16 cellular contexts compared by ENCODE assay signal in the genomic region with DNA sequence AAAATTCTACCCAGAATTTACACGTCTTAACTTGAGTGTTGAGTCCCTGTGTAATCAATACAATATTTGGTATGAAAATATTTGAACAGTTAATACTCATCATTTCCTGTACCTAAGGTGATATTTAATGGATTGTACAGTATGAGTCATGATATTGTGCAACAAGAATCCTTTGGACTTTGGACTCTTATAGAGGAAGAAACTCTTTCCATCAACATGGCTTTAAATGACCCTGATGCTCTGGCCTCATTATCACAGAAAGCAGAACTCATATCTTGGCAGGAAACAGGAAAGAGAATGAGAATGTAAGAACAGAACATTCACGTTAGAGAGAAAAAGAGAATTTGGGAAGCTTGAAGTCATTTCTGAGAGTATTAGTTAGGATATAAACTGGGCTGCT.
A peak's percentile ranks its signal among the peaks of the same experiment; 100 is the strongest.
DNase-seq lines count a peak whose midpoint lies in the region; ATAC-seq, FAIRE-seq and TF ChIP-seq lines count a peak whose summit lies in the region.
"Had no signal": no experiment of that assay in that cellular context is flagged by ENCODE, and none has a peak within 500 bp of the region (broad histone marks: within the 10 kb centered on the region; RNA-seq: fewer than 3 reads in every experiment).

No MANE protein-coding gene starts in this region.

- H4K91ac ChIP-seq in mesenchymal stem cell (ENCODE audit: low read length), result no peak overlapping the region

- H3K9ac ChIP-seq in mesenchymal stem cell (ENCODE audit: low read length), result no peak overlapping the region

- H3K36me3 ChIP-seq in bronchial epithelial cell (ENCODE audit: control insufficient read depth, insufficient read depth, low read length) (no peaks in the 10 kb centered on the region), mesenchymal stem cell (ENCODE audit: control insufficient read depth in 1 of 2, insufficient read depth in 2 of 2, low read depth in 1 of 2, low read length in 2 of 2) (no peaks in the 10 kb centered on the region)
- H3K36me3 ChIP-seq in effector memory CD4-positive, alpha-beta T cell (ENCODE audit: control insufficient read depth, insufficient read depth, low read length), result no peaks in the 10 kb centered on the region
- H3K36me3 ChIP-seq: vagina had no signal

- H3K4me2 ChIP-seq in mesenchymal stem cell (ENCODE audit: low read length, poor library complexity, severe bottlenecking), result no peak overlapping the region

- ATAC-seq in GM21737 (IDR thresholded peaks at IDR 0.05; ENCODE audit: unreplicated experiment) (no peak), HG02642 (IDR thresholded peaks at IDR 0.05; ENCODE audit: poor library complexity, unreplicated experiment) (no peak)

- no peak overlapping the region for H4K8ac ChIP-seq in mesenchymal stem cell (ENCODE audit: low read length)

- no peaks in the 10 kb centered on the region for H3K27me3 ChIP-seq in bronchial epithelial cell (ENCODE audit: control insufficient read depth, insufficient read depth, low read length)
- H3K27me3 ChIP-seq in mesenchymal stem cell (ENCODE audit: control insufficient read depth in 1 of 2, insufficient read depth in 1 of 2, low read length in 2 of 2), result no peaks in the 10 kb centered on the region
- no peaks in the 10 kb centered on the region for H3K27me3 ChIP-seq in effector memory CD4-positive, alpha-beta T cell (replicated peaks; ENCODE audit: control insufficient read depth, insufficient read depth, low read length, poor library complexity, severe bottlenecking)
- H3K27me3 ChIP-seq: vagina had no signal

- H3K14ac ChIP-seq in mesenchymal stem cell (ENCODE audit: low read length in 2 of 2), result no peak overlapping the region

- H2BK5ac ChIP-seq in mesenchymal stem cell (ENCODE audit: low read depth, low read length, poor library complexity, severe bottlenecking), result no peak overlapping the region

- H2BK120ac ChIP-seq in mesenchymal stem cell (ENCODE audit: low read depth, low read length), result no peak overlapping the region

- no peak overlapping the region for H2AK5ac ChIP-seq in mesenchymal stem cell (ENCODE audit: low read length, severe bottlenecking)

- H3K4me3 ChIP-seq in bronchial epithelial cell (ENCODE audit: low read depth, low read length) (no peak overlapping the region), mesenchymal stem cell (ENCODE audit: insufficient read depth in 1 of 2, low read depth in 1 of 2, low read length in 2 of 2) (no peak overlapping the region)
- H3K4me3 ChIP-seq in effector memory CD4-positive, alpha-beta T cell (ENCODE audit: insufficient read depth, low read depth, low read length, poor library complexity, severe bottlenecking), result no peak overlapping the region
- H3K4me3 ChIP-seq: vagina had no signal

- TF ChIP-seq CTCF in bronchial epithelial cell (IDR thresholded peaks at IDR 0.05; ENCODE audit: insufficient read depth, low read length, severe bottlenecking), result no peak

- FAIRE-seq in bronchial epithelial cell (lab: Jason Lieb, UNC), result no peak
- FAIRE-seq: GM12892 had no signal

- H3K27ac ChIP-seq in mesenchymal stem cell (ENCODE audit: low read length, poor library complexity, severe bottlenecking), result no peak overlapping the region
- no peak overlapping the region for H3K27ac ChIP-seq in effector memory CD4-positive, alpha-beta T cell (ENCODE audit: insufficient read depth, low read length, poor library complexity, severe bottlenecking)
- H3K27ac ChIP-seq: HL-60, vagina had no signal

- no peak overlapping the region for H2BK12ac ChIP-seq in mesenchymal stem cell (ENCODE audit: low read length in 2 of 2)

- no peak overlapping the region for H3K23ac ChIP-seq in mesenchymal stem cell (ENCODE audit: low read length in 2 of 2)

- no peak overlapping the region for H2BK15ac ChIP-seq in mesenchymal stem cell (ENCODE audit: low read depth, poor library complexity, severe bottlenecking)

- H3K18ac ChIP-seq in mesenchymal stem cell (ENCODE audit: low read depth in 1 of 2, low read length in 2 of 2), result no peak overlapping the region

- no peaks in the 10 kb centered on the region for H3K4me1 ChIP-seq in mesenchymal stem cell (ENCODE audit: control insufficient read depth, insufficient read depth, low read depth, low read length)
- no peaks in the 10 kb centered on the region for H3K4me1 ChIP-seq in effector memory CD4-positive, alpha-beta T cell (ENCODE audit: control insufficient read depth, insufficient read depth, low read length, poor library complexity, severe bottlenecking)
- H3K4me1 ChIP-seq: vagina had no signal

- H3K4ac ChIP-seq in mesenchymal stem cell (ENCODE audit: low read depth in 1 of 2, low read length in 2 of 2), result no peak overlapping the region

- WGBS in mesenchymal stem cell, result 42% methylated on average over 1 of the region's 2 CpGs

- H3K79me1 ChIP-seq in mesenchymal stem cell (replicated peaks; ENCODE audit: low read length, poor library complexity, severe bottlenecking), result no peaks in the 10 kb centered on the region

- no peaks in the 10 kb centered on the region for H3K9me3 ChIP-seq in mesenchymal stem cell (ENCODE audit: control insufficient read depth, low read length)
- H3K9me3 ChIP-seq in effector memory CD4-positive, alpha-beta T cell (ENCODE audit: control insufficient read depth, low read length), result no peaks in the 10 kb centered on the region
- H3K9me3 ChIP-seq: vagina had no signal

- H2AFZ ChIP-seq in mesenchymal stem cell (ENCODE audit: low read depth, low read length), result no peak overlapping the region

- peak; percentile 62 for DNase-seq in HCEC 1CT
- DNase-seq in NCI-H460 (ENCODE audit: extremely low read depth, low read depth), result peak; percentile 56
- peak; percentile 93 for DNase-seq in bronchial epithelial cell (ENCODE audit: low read depth)
- peak; percentile 36 for DNase-seq in mesenchymal stem cell
- DNase-seq in NCI-H1436 (lab: John Stamatoyannopoulos, UW), result no peak
- DNase-seq in effector memory CD4-positive, alpha-beta T cell, result no peak
- DNase-seq: activated CD4-positive, alpha-beta T cell treated with anti-CD3 and anti-CD28 coated beads, Interleukin-2, amount 10 ng/mL, durations not matched to agents 24 days and 14 days; activated naive CD4-positive, alpha-beta T cell treated with anti-CD3 and anti-CD28 coated beads, Interleukin-2, amount 10 ng/mL, durations not matched to agents 7 days and 5 days; COR-L47; hypothalamus; NCI-H187 had no signal

Comparison
In these comparisons a context has a peak if more than half of its experiments do, and no peak if none do; other contexts are left out.
1. DNase-seq: peak in HCEC 1CT (single experiment), NCI-H460 (single experiment), bronchial epithelial cell (single experiment) and mesenchymal stem cell (single experiment); none in NCI-H1436 (single experiment) and effector memory CD4-positive, alpha-beta T cell (0 of 3).